In genomic region chr12:90826031-90826430, GRCh38 we compare ENCODE assay signal across 21 cellular contexts.
"Had no signal": no experiment of that assay in that cellular context is flagged by ENCODE, and none has a peak within 500 bp of the region (broad histone marks: within the 10 kb centered on the region; RNA-seq: fewer than 3 reads in every experiment).

No MANE protein-coding gene starts in this region.

- H3K4me3 ChIP-seq: cardiac muscle cell, gastrocnemius medialis, lower lobe of right lung, sigmoid colon, spleen, testis, uterus had no signal

- H3K4me1 ChIP-seq: gastrocnemius medialis, lower lobe of right lung, spleen, testis, uterus had no signal

- ATAC-seq: activated CD8-positive, alpha-beta T cell treated with anti-CD3 and anti-CD28 coated beads, Interleukin-2, amount 10 ng/mL, durations not matched to agents 7 days and 5 days; activated naive CD8-positive, alpha-beta T cell treated with anti-CD3 and anti-CD28 coated beads, Interleukin-2, amount 50 U/mL, for 24 hours; gastrocnemius medialis; left colon; lower lobe of right lung; natural killer cell had no signal

- H3K27me3 ChIP-seq: cardiac muscle cell, gastrocnemius medialis, sigmoid colon, spleen, testis, uterus had no signal

- DNase-seq: activated CD4-positive, alpha-beta T cell treated with anti-CD3 and anti-CD28 coated beads for 1 hour; activated CD4-positive, alpha-beta T cell treated with anti-CD3 and anti-CD28 coated beads, Interleukin-2, amount 50 U/mL, for 1 hour; activated CD8-positive, alpha-beta T cell treated with anti-CD3 and anti-CD28 coated beads, Interleukin-2, amount 10 ng/mL, durations not matched to agents 7 days and 5 days; activated gamma-delta T cell; activated naive CD4-positive, alpha-beta T cell treated with anti-CD3 and anti-CD28 coated beads, Interleukin-2, amount 50 U/mL, for 16 hours; activated naive CD8-positive, alpha-beta T cell treated with anti-CD3 and anti-CD28 coated beads, Interleukin-2, amount 50 U/mL, for 24 hours; effector CD4-positive, alpha-beta T cell; gastrocnemius medialis; left colon; lower lobe of right lung; natural killer cell; nucleus accumbens; sigmoid colon; spleen; stimulated activated CD4-positive, alpha-beta T cell treated with anti-CD3 and anti-CD28 coated beads, Interleukin-4, amount 100 ng/mL, for 1 hour; stimulated activated naive CD4-positive, alpha-beta T cell; T-helper 1 cell; testis; trophoblast cell; uterus had no signal

- H3K36me3 ChIP-seq: cardiac muscle cell, gastrocnemius medialis, lower lobe of right lung, sigmoid colon, spleen, uterus had no signal

- H3K27ac ChIP-seq: cardiac muscle cell, gastrocnemius medialis, lower lobe of right lung, sigmoid colon, spleen, testis, uterus had no signal

- H3K9me3 ChIP-seq: gastrocnemius medialis, lower lobe of right lung, sigmoid colon, testis, uterus had no signal
